In the genomic region with DNA sequence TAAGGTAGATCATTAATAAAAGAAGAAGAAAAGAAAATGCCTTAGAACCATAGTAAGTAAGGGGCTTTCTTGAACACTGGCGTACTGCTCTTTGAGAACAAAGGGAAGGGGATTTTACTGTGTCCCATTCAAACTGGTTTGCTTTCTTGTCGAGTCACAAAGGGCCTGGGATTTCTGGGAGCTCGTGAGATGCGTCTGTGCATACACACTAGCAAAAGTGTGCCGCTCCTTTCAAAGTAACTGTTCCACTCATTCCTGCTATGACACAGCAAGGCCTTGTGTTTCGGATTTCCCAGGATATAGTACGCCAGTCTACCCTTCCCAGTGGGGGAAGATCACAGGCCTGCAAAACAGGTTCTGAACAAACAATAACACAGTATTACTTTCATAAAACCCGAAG, we compare ENCODE assay signal across 1 cellular context.
TF ChIP-seq lines count a peak whose summit lies in the region.

No MANE protein-coding gene starts in this region.

TF ChIP-seq in IMR-90, 13 proteins besides CTCF, POLR2A, EP300 and RAD21:
- TF ChIP-seq FOS (IDR thresholded peaks at IDR 0.05; ENCODE audit: low read depth, low read length) (no peak), RFX5 (IDR thresholded peaks at IDR 0.05; ENCODE audit: low read depth, low read length) (no peak), RCOR1 (IDR thresholded peaks at IDR 0.05; ENCODE audit: insufficient replicate concordance, low read length) (no peak), MAZ (IDR thresholded peaks at IDR 0.05; ENCODE audit: borderline replicate concordance, low read depth, low read length) (no peak), SMC3 (IDR thresholded peaks at IDR 0.05; ENCODE audit: low read depth, low read length) (no peak), NFE2L2 (IDR thresholded peaks at IDR 0.05; ENCODE audit: low read depth, low read length) (no peak), CEBPB (IDR thresholded peaks at IDR 0.05; ENCODE audit: low read depth, low read length) (no peak), BHLHE40 (IDR thresholded peaks at IDR 0.05; ENCODE audit: low read depth, low read length) (no peak), CHD1 (IDR thresholded peaks at IDR 0.05; ENCODE audit: low read depth, low read length) (no peak), MAFK (IDR thresholded peaks at IDR 0.05; ENCODE audit: low read depth, low read length) (no peak), MXI1 (IDR thresholded peaks at IDR 0.05; ENCODE audit: borderline replicate concordance, low read depth, low read length) (no peak)
- TF ChIP-seq, protein P1, sequence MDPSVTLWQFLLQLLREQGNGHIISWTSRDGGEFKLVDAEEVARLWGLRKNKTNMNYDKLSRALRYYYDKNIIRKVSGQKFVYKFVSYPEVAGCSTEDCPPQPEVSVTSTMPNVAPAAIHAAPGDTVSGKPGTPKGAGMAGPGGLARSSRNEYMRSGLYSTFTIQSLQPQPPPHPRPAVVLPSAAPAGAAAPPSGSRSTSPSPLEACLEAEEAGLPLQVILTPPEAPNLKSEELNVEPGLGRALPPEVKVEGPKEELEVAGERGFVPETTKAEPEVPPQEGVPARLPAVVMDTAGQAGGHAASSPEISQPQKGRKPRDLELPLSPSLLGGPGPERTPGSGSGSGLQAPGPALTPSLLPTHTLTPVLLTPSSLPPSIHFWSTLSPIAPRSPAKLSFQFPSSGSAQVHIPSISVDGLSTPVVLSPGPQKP (IDR thresholded peaks at IDR 0.05; ENCODE audit: borderline replicate concordance, low read depth, low read length): no peak
- TF ChIP-seq, protein P2, sequence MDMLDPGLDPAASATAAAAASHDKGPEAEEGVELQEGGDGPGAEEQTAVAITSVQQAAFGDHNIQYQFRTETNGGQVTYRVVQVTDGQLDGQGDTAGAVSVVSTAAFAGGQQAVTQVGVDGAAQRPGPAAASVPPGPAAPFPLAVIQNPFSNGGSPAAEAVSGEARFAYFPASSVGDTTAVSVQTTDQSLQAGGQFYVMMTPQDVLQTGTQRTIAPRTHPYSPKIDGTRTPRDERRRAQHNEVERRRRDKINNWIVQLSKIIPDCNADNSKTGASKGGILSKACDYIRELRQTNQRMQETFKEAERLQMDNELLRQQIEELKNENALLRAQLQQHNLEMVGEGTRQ (IDR thresholded peaks at IDR 0.05; ENCODE audit: low read depth, low read length): no peak
